In genomic region chr9:6907772-6908381, GRCh38 we compare ENCODE assay signal across 8 cellular contexts.
DNase-seq lines count a peak whose midpoint lies in the region; ATAC-seq and TF ChIP-seq lines count a peak whose summit lies in the region.

No MANE protein-coding gene starts in this region.

- no peak overlapping the region for H3K9ac ChIP-seq in PC-3 (ENCODE audit: low read length)

- H3K36me3 ChIP-seq in PC-3 (ENCODE audit: low read depth, low read length), result no peaks in the 10 kb centered on the region
- H3K36me3 ChIP-seq in thoracic aorta, result no peaks in the 10 kb centered on the region

- H3K4me3 ChIP-seq in PC-3 (ENCODE audit: low read length) (no peak overlapping the region), fibroblast of villous mesenchyme (ENCODE audit: low read depth, low read length) (no peak overlapping the region), thoracic aorta (no peak overlapping the region)

- H3K9me3 Mint-ChIP-seq in activated CD8-positive, alpha-beta T cell treated with anti-CD3 and anti-CD28 coated beads for 36 hours, result no peaks in the 10 kb centered on the region
- H3K9me3 Mint-ChIP-seq in activated CD8-positive, alpha-beta T cell treated with anti-CD3 and anti-CD28 coated beads, Interleukin-2, amount 10 ng/mL, durations not matched to agents 7 days and 5 days (ENCODE audit: insufficient read depth), result no peaks in the 10 kb centered on the region

- BruUV-seq in PC-3 (replicated peaks; lab: Mats Ljungman, UMichigan), result no TSS peak

- POLR2A ChIA-PET in activated CD8-positive, alpha-beta T cell treated with anti-CD3 and anti-CD28 coated beads for 36 hours (lab: Charles Lee), result no interaction called here
- POLR2A ChIA-PET in activated CD8-positive, alpha-beta T cell treated with anti-CD3 and anti-CD28 coated beads, Interleukin-2, amount 10 ng/mL, durations not matched to agents 7 days and 5 days (lab: Charles Lee), result no interaction called here
- POLR2A ChIA-PET in PC-3 (lab: Charles Lee; ENCODE audit: unreplicated experiment), result no interaction called here

- no peaks in the 10 kb centered on the region for H3K9me2 ChIP-seq in PC-3 (replicated peaks; ENCODE audit: low read length)

- CTCF ChIA-PET in activated CD8-positive, alpha-beta T cell treated with anti-CD3 and anti-CD28 coated beads for 36 hours (lab: Charles Lee), result interaction anchor here (0.6 kb wide), 1 partner anchor 81 kb away, joined by 3 read pairs; no protein-coding TSS in a partner anchor
- CTCF ChIA-PET in activated CD8-positive, alpha-beta T cell treated with anti-CD3 and anti-CD28 coated beads, Interleukin-2, amount 10 ng/mL, durations not matched to agents 7 days and 5 days (lab: Charles Lee), result interaction anchor here (1.6 kb wide), 1 partner anchor 81 kb away, joined by 3 read pairs; no protein-coding TSS in a partner anchor
- CTCF ChIA-PET in PC-3 (lab: Charles Lee), result no interaction called here

- ATAC-seq in activated CD8-positive, alpha-beta T cell treated with anti-CD3 and anti-CD28 coated beads for 36 hours, result no peak
- ATAC-seq in activated CD8-positive, alpha-beta T cell treated with anti-CD3 and anti-CD28 coated beads, Interleukin-2, amount 10 ng/mL, durations not matched to agents 7 days and 5 days, result no peak
- no peak; the same call in 1 of the 2 replicates for ATAC-seq in PC-3
- ATAC-seq in thoracic aorta (ENCODE audit: insufficient number of reproducible peaks, low FRiP score, low read depth), result no peak
- no peak for ATAC-seq in activated CD4-positive, CD25-positive, alpha-beta regulatory T cell treated with anti-CD3 and anti-CD28 coated beads, Interleukin-2, amount 50 U/mL, for 24 hours

- no peak overlapping the region for H2AFZ ChIP-seq in PC-3 (ENCODE audit: low read length)

- H3K27me3 ChIP-seq in PC-3 (ENCODE audit: low read length) (no peaks in the 10 kb centered on the region), thoracic aorta (replicated peaks; ENCODE audit: insufficient read depth) (no peaks in the 10 kb centered on the region)

- peaks cover 2% of the 10 kb centered on the region for H3K36me3 Mint-ChIP-seq in activated CD8-positive, alpha-beta T cell treated with anti-CD3 and anti-CD28 coated beads for 36 hours (ENCODE audit: low read depth)
- H3K36me3 Mint-ChIP-seq in activated CD8-positive, alpha-beta T cell treated with anti-CD3 and anti-CD28 coated beads, Interleukin-2, amount 10 ng/mL, durations not matched to agents 7 days and 5 days (ENCODE audit: low read depth), result peaks cover 4% of the 10 kb centered on the region

- peaks cover 4% of the 10 kb centered on the region for H3K4me1 Mint-ChIP-seq in activated CD8-positive, alpha-beta T cell treated with anti-CD3 and anti-CD28 coated beads for 36 hours (ENCODE audit: low read depth)
- peaks cover 7% of the 10 kb centered on the region for H3K4me1 Mint-ChIP-seq in activated CD8-positive, alpha-beta T cell treated with anti-CD3 and anti-CD28 coated beads, Interleukin-2, amount 10 ng/mL, durations not matched to agents 7 days and 5 days (ENCODE audit: low read depth)

- intact Hi-C loops in activated CD8-positive, alpha-beta T cell treated with anti-CD3 and anti-CD28 coated beads for 36 hours (cut with micrococcal nuclease), result loop anchor here (10.0 kb wide), 1 partner anchor 127 kb away; no protein-coding TSS in a partner anchor
- intact Hi-C loops in PC-3 (cut with micrococcal nuclease), result loop anchor here (1.0 kb wide), 2 partner anchors 81 to 144 kb away; no protein-coding TSS in a partner anchor

- H3K79me2 ChIP-seq in PC-3 (ENCODE audit: low read length), result no peaks in the 10 kb centered on the region

- H3K4me2 ChIP-seq in PC-3 (ENCODE audit: low read length), result no peak overlapping the region

- no peaks in the 10 kb centered on the region for H3K9me3 ChIP-seq in PC-3 (ENCODE audit: low read length)
- H3K9me3 ChIP-seq in thoracic aorta, result no peaks in the 10 kb centered on the region

- peak; percentile 18 for DNase-seq in activated CD8-positive, alpha-beta T cell treated with anti-CD3 and anti-CD28 coated beads for 36 hours
- DNase-seq in activated CD8-positive, alpha-beta T cell treated with anti-CD3 and anti-CD28 coated beads, Interleukin-2, amount 10 ng/mL, durations not matched to agents 7 days and 5 days, result no peak
- DNase-seq in PC-3, result peak; percentile 64
- peak; percentile 64 for DNase-seq in fibroblast of villous mesenchyme (ENCODE audit: low read depth)
- no peak for DNase-seq in thoracic aorta (ENCODE audit: low spot score)
- no peak for DNase-seq in stimulated activated CD4-positive, alpha-beta T cell treated with anti-CD3 and anti-CD28 coated beads, Interleukin-1b, Interleukin-23, amount 100 ng/mL, for 48 hours
- DNase-seq in AG08396 (ENCODE audit: low spot score), result no peak

- H3K27ac ChIP-seq in PC-3 (ENCODE audit: low read length) (no peak overlapping the region), thoracic aorta (no peak overlapping the region)

- peak; percentile 40 for TF ChIP-seq CTCF in activated CD8-positive, alpha-beta T cell treated with anti-CD3 and anti-CD28 coated beads for 36 hours (IDR thresholded peaks at IDR 0.05)
- TF ChIP-seq CTCF in PC-3 (conservative IDR thresholded peaks at IDR 0.05; ENCODE audit: low read depth, low read length) (peak; percentile 76), fibroblast of villous mesenchyme (IDR thresholded peaks at IDR 0.05; ENCODE audit: insufficient read depth, low read depth, low read length) (peak; percentile 76), thoracic aorta (IDR thresholded peaks at IDR 0.05) (peak; percentile 35)

- no peak overlapping the region for H3K27ac Mint-ChIP-seq in activated CD8-positive, alpha-beta T cell treated with anti-CD3 and anti-CD28 coated beads for 36 hours
- H3K27ac Mint-ChIP-seq in activated CD8-positive, alpha-beta T cell treated with anti-CD3 and anti-CD28 coated beads, Interleukin-2, amount 10 ng/mL, durations not matched to agents 7 days and 5 days, result no peak overlapping the region

- no peaks in the 10 kb centered on the region for H3K27me3 Mint-ChIP-seq in activated CD8-positive, alpha-beta T cell treated with anti-CD3 and anti-CD28 coated beads for 36 hours
- H3K27me3 Mint-ChIP-seq in activated CD8-positive, alpha-beta T cell treated with anti-CD3 and anti-CD28 coated beads, Interleukin-2, amount 10 ng/mL, durations not matched to agents 7 days and 5 days (ENCODE audit: low read depth), result no peaks in the 10 kb centered on the region

- peaks cover 6% of the 10 kb centered on the region for H3K4me1 ChIP-seq in PC-3 (ENCODE audit: insufficient read depth, low read length)
- peaks cover 0 to 6% of the 10 kb centered on the region in 2 donors for H3K4me1 ChIP-seq in thoracic aorta (ENCODE audit: control insufficient read depth in 1 of 2, low read depth in 2 of 2)

- no peaks in the 10 kb centered on the region for H3F3A ChIP-seq in PC-3 (ENCODE audit: low read length, unreplicated experiment)

- no peak overlapping the region for H3K4me3 Mint-ChIP-seq in activated CD8-positive, alpha-beta T cell treated with anti-CD3 and anti-CD28 coated beads for 36 hours
- no peak overlapping the region for H3K4me3 Mint-ChIP-seq in activated CD8-positive, alpha-beta T cell treated with anti-CD3 and anti-CD28 coated beads, Interleukin-2, amount 10 ng/mL, durations not matched to agents 7 days and 5 days

- no peaks in the 10 kb centered on the region for H4K20me1 ChIP-seq in PC-3 (ENCODE audit: low read length)

Comparison
In these comparisons a context has a peak if more than half of its experiments do, and no peak if none do; other contexts are left out.
1. DNase-seq: peak in activated CD8-positive, alpha-beta T cell treated with anti-CD3 and anti-CD28 coated beads for 36 hours (single experiment), PC-3 (single experiment) and fibroblast of villous mesenchyme (single experiment); none in activated CD8-positive, alpha-beta T cell treated with anti-CD3 and anti-CD28 coated beads, Interleukin-2, amount 10 ng/mL, durations not matched to agents 7 days and 5 days (single experiment), thoracic aorta (single experiment), stimulated activated CD4-positive, alpha-beta T cell treated with anti-CD3 and anti-CD28 coated beads, Interleukin-1b, Interleukin-23, amount 100 ng/mL, for 48 hours (single experiment) and AG08396 (single experiment).
2. Peak in every context shown above with its lines, with median percentiles within 50 percentile points of each other: CTCF ChIP-seq.